10 cellular contexts compared by ENCODE assay signal in the genomic region with DNA sequence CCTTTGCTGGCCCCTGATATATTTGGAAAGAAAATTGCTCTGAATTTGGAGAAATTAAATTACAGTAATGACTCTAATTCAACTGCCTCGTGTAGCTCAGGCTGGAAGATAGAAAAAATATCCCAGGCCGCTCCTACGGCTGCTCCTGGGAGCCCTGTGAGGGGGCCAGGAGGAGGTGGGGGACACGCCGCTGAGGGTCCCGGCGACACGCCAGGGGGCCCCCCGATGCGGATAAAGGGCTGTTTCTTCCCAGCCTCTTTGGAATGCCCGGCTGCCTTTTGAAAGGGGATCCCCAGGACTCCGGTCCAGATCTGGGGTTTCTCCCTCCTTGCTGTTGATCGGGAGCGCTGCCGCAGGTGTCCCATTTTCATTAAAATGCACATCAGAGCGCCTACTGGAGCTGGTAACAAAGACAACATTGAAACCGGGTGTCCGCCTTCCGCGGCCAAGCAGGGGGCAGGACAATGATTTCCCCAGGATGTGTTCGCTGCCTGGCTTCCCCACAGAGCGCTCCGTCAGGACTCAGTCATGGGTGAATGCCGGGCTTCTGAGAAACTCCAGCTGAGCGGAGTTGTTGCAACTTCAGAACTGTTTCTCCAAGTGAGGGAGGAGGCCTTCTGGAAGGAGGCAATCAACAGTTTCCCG.
DNase-seq lines count a peak whose midpoint lies in the region; ATAC-seq and TF ChIP-seq lines count a peak whose summit lies in the region.
"Had no signal": no experiment of that assay in that cellular context is flagged by ENCODE, and none has a peak within 500 bp of the region (broad histone marks: within the 10 kb centered on the region; RNA-seq: fewer than 3 reads in every experiment).

No MANE protein-coding gene starts in this region.

- no peaks in the 10 kb centered on the region for H3K27me3 ChIP-seq in NT2/D1 (ENCODE audit: insufficient read depth, insufficient read length)
- no peaks in the 10 kb centered on the region for H3K27me3 ChIP-seq in lung (ENCODE audit: control insufficient read depth, insufficient read depth)
- H3K27me3 ChIP-seq in suprapubic skin = no peaks in the 10 kb centered on the region

- WGBS in lung, 2 donors = 24 to 26% methylated on average over 26 of the region's 26 CpGs
- 30% methylated on average over 20 of the region's 26 CpGs for WGBS in suprapubic skin

- no peak for TF ChIP-seq EP300 in suprapubic skin (IDR thresholded peaks at IDR 0.05)

- H3K9me3 ChIP-seq in NT2/D1 (ENCODE audit: insufficient read depth, low read length) = peaks cover 19% of the 10 kb centered on the region
- peaks cover 0 to 5% of the 10 kb centered on the region in 2 donors for H3K9me3 ChIP-seq in lung (ENCODE audit: control insufficient read depth in 2 of 2, insufficient read depth in 1 of 2, low read length in 1 of 2)
- H3K9me3 ChIP-seq in suprapubic skin = no peaks in the 10 kb centered on the region

- TF ChIP-seq CTCF in epithelial cell of proximal tubule (conservative IDR thresholded peaks at IDR 0.05; ENCODE audit: low read depth, low read length) (no peak), lung (IDR thresholded peaks at IDR 0.05; ENCODE audit: control extremely low read depth, extremely low read depth) (no peak), suprapubic skin (IDR thresholded peaks at IDR 0.05) (no peak)

- no peak overlapping the region for H3K4me3 ChIP-seq in NT2/D1 (ENCODE audit: insufficient read length, low read depth)
- peak overlapping the region; percentile 47 for H3K4me3 ChIP-seq in epithelial cell of proximal tubule (ENCODE audit: low read depth, low read length)
- H3K4me3 ChIP-seq in lung = no peak overlapping the region
- H3K4me3 ChIP-seq in suprapubic skin = peak overlapping the region; percentile 27
- H3K4me3 ChIP-seq: SK-N-MC had no signal

- ATAC-seq in lung (ENCODE audit: insufficient read depth, low FRiP score) = peak; percentile 53
- ATAC-seq: activated naive CD4-positive, alpha-beta T cell treated with anti-CD3 and anti-CD28 coated beads, Interleukin-2, amount 50 U/mL, for 72 hours had no signal

- peaks cover 5% of the 10 kb centered on the region for H3K4me1 ChIP-seq in NT2/D1 (ENCODE audit: insufficient read depth, insufficient read length)
- H3K4me1 ChIP-seq in lung (ENCODE audit: control insufficient read depth in 2 of 2, insufficient read depth in 2 of 2, low read length in 2 of 2) = peaks cover 0 to 3% of the 10 kb centered on the region in 2 donors
- peaks cover 3% of the 10 kb centered on the region for H3K4me1 ChIP-seq in suprapubic skin

- H3K27ac ChIP-seq in lung (ENCODE audit: low read depth in 1 of 2, low read length in 1 of 2) = peak overlapping the region in 1 of 2 donors; percentile 45
- no peak overlapping the region for H3K27ac ChIP-seq in suprapubic skin
- H3K27ac ChIP-seq: SK-N-MC had no signal

- TF ChIP-seq POLR2A in suprapubic skin (IDR thresholded peaks at IDR 0.05) = no peak

- H3K9ac ChIP-seq in NT2/D1 (ENCODE audit: insufficient read length, low read depth) = no peak overlapping the region

- H3K36me3 ChIP-seq in NT2/D1 (ENCODE audit: insufficient read depth, insufficient read length, low read length) (no peaks in the 10 kb centered on the region), lung (ENCODE audit: control insufficient read depth in 2 of 2, insufficient read depth in 2 of 2, low read length in 2 of 2) (no peaks in the 10 kb centered on the region), suprapubic skin (no peaks in the 10 kb centered on the region)

- DNase-seq in NT2/D1 (ENCODE audit: low read depth, low spot score) (peak; percentile 73), epithelial cell of proximal tubule (ENCODE audit: low read depth) (peak; percentile 51), lung (ENCODE audit: low spot score) (peak; percentile 44), suprapubic skin (ENCODE audit: low spot score in 2 of 2) (no peak), NCI-H187 (lab: John Stamatoyannopoulos, UW) (no peak), T1000 (lab: John Stamatoyannopoulos, UW) (no peak), DMS153 (lab: John Stamatoyannopoulos, UW) (no peak)
- DNase-seq in stimulated activated CD8-positive, alpha-beta memory T cell treated with anti-CD3 and anti-CD28 coated beads, Interleukin-4, amount 100 ng/mL, for 48 hours = no peak

Comparison
In these comparisons a context has a peak if more than half of its experiments do, and no peak if none do; other contexts are left out.
1. DNase-seq: peak in NT2/D1 (single experiment), epithelial cell of proximal tubule (single experiment) and lung (single experiment); none in suprapubic skin (0 of 2), NCI-H187 (0 of 2), T1000 (single experiment), DMS153 (single experiment) and stimulated activated CD8-positive, alpha-beta memory T cell treated with anti-CD3 and anti-CD28 coated beads, Interleukin-4, amount 100 ng/mL, for 48 hours (single experiment).
2. H3K4me3 ChIP-seq: peak in epithelial cell of proximal tubule (single experiment) and suprapubic skin (single experiment); none in NT2/D1 (single experiment) and lung (single experiment).